ENCODE assay signal across 9 cellular contexts in the genomic region with DNA sequence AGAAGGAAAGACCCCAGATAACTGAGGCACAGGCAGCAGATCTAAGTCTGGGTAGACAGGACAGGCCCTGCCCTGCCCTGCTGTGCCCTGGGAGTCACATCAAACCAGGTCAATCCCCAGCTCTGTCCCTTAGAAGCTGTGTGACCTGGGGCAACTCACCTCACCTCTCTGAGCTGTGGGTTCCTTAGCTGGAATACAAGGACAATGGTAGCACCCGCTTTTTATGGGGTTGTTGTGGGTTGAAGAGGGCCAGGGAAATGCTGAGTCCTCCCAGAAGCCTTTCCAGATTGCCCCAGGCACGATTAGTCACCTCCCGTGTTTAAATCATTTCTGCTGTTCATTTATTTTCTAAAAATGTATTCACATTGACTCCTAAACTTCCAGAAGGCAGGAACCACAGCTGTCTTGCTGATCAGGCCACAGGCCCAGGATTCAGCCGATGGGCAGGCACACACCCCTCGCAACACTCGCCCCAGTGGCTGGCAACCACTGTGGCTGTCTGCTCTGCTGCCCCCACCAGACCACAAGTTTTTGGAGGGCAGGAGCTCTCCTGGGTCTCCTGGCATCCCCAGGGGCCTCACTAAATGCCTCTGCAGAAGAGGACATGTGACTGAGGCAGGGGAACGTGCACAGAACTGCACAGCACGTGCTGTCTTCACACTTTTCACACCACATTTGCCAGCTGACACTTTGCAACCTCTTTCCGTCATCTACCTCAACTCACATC. TPM values are rescaled to one million over a fixed set of nuclear protein-coding genes. Genes with fewer than 3 reads are reported as not detected.
A peak's percentile ranks its signal among the peaks of the same experiment; 100 is the strongest.
DNase-seq lines count a peak whose midpoint lies in the region; ATAC-seq, FAIRE-seq and TF ChIP-seq lines count a peak whose summit lies in the region.
"Had no signal": no experiment of that assay in that cellular context is flagged by ENCODE, and none has a peak within 500 bp of the region (broad histone marks: within the 10 kb centered on the region; RNA-seq: fewer than 3 reads in every experiment).

No MANE protein-coding gene starts in this region.

- no peak for FAIRE-seq in pancreas (lab: Jason Lieb, UNC)

- H3K27ac Mint-ChIP-seq in IgD-negative memory B cell = peak overlapping the region; percentile 57 to 93 (median 85)

- no peaks in the 10 kb centered on the region for H3K9me3 Mint-ChIP-seq in IgD-negative memory B cell

- H3K4me3 Mint-ChIP-seq in IgD-negative memory B cell = peak overlapping the region in 3 of 4 donors; percentile 34 to 96 (median 83)

- TF ChIP-seq CTCF in pancreas (IDR thresholded peaks at IDR 0.05) = no peak

- H3K9me3 ChIP-seq in muscle layer of colon (ENCODE audit: low read length) = no peaks in the 10 kb centered on the region
- H3K9me3 ChIP-seq in pancreas = no peaks in the 10 kb centered on the region

- no peaks in the 10 kb centered on the region for H3K27me3 Mint-ChIP-seq in IgD-negative memory B cell

- no peak for ATAC-seq in left lobe of liver
- no peak for ATAC-seq in pancreas

- H3K9ac ChIP-seq in muscle layer of colon (ENCODE audit: low read length) = no peak overlapping the region

- intact Hi-C loops in pancreas (cut with DNase I) = no loop called here

- H3K27ac ChIP-seq in adipose tissue (ENCODE audit: low read depth, low read length) = peak overlapping the region; percentile 21
- H3K27ac ChIP-seq in muscle layer of colon (ENCODE audit: low read depth, low read length) = peak overlapping the region; percentile 39
- no peak overlapping the region for H3K27ac ChIP-seq in pancreas

- H3K36me3 ChIP-seq in muscle layer of colon (ENCODE audit: insufficient read depth, low read length) (no peaks in the 10 kb centered on the region), pancreas (no peaks in the 10 kb centered on the region)

- WGBS in adipose tissue, 3 donors = 50 to 73% (median 68%) methylated on average over 9 of the region's 9 CpGs
- 57 to 67% methylated on average over 9 of the region's 9 CpGs for WGBS in pancreas, 2 donors

- H3K4me1 Mint-ChIP-seq in IgD-negative memory B cell = peaks cover 25 to 57% (median 53%) of the 10 kb centered on the region in 3 donors

- H3K36me3 Mint-ChIP-seq in IgD-negative memory B cell = peaks cover 5% of the 10 kb centered on the region

- DNase-seq in AG20443 (ENCODE audit: low spot score) = peak; percentile 79
- no peak for DNase-seq in HuH-7 (ENCODE audit: low spot score)
- no peak for DNase-seq in T-helper 9 cell
- DNase-seq in left lobe of liver (ENCODE audit: low spot score) = no peak
- no peak for DNase-seq in pancreas

- H3K4me3 ChIP-seq in muscle layer of colon (ENCODE audit: low read depth in 1 of 2, low read length in 2 of 2) (no peak overlapping the region), pancreas (no peak overlapping the region)

- peaks cover 15% of the 10 kb centered on the region for H3K4me1 ChIP-seq in muscle layer of colon (ENCODE audit: insufficient read depth, low read length)
- H3K4me1 ChIP-seq in pancreas = peaks cover 0 to 8% (median 0%) of the 10 kb centered on the region in 3 donors

- H3K27me3 ChIP-seq in muscle layer of colon (ENCODE audit: control insufficient read depth in 1 of 2, insufficient read depth in 2 of 2, low read length in 2 of 2) (no peaks in the 10 kb centered on the region), pancreas (no peaks in the 10 kb centered on the region)

RNA-seq across cellular contexts. Expression of gene SELPLG, which starts 3.0 kb away (rescaled TPM):
- polyA plus RNA-seq in IgD-negative memory B cell = 37.0 TPM
- polyA plus RNA-seq in adipose tissue = 10 to 100 TPM in 1 of 3 donors, 1 to 10 TPM in 2; 2.5 to 14.1 (median 8.8) TPM
- total RNA-seq in left lobe of liver = 2.4 TPM
- total RNA-seq in pancreas = 1 to 10 TPM in 4 of 6 donors, under 1 TPM in 2; 0.28 to 9.5 (median 1.8) TPM
- under 1 TPM; 0.61 to 0.91 TPM for polyA plus RNA-seq in pancreas
- total RNA-seq: NCI-H460 had no signal

RNA-seq across cellular contexts. Expression of gene TMEM119, which starts 32.8 kb away (rescaled TPM):
- 0.33 TPM for polyA plus RNA-seq in IgD-negative memory B cell
- polyA plus RNA-seq in adipose tissue = 10 to 100 TPM in 1 of 3 donors, 1 to 10 TPM in 2; 2.3 to 14.7 (median 7.0) TPM
- total RNA-seq in left lobe of liver = 0.23 TPM
- total RNA-seq in pancreas = 10 to 100 TPM in 1 of 6 donors, 1 to 10 TPM in 5; 1.0 to 18.8 (median 2.5) TPM
- polyA plus RNA-seq in pancreas = 1 to 10 TPM; 2.0 to 2.2 TPM
- total RNA-seq: NCI-H460 had no signal

Comparison
In these comparisons a context has a peak if more than half of its experiments do, and no peak if none do; other contexts are left out.
1. H3K27ac ChIP-seq: peak in adipose tissue (single experiment) and muscle layer of colon (single experiment); none in pancreas (0 of 4).